In genomic region chr10:59885430-59886134, GRCh38 we compare ENCODE assay signal across 8 cellular contexts. TPM values are rescaled to one million over a fixed set of nuclear protein-coding genes. Genes with fewer than 3 reads are reported as not detected.
DNase-seq lines count a peak whose midpoint lies in the region; ATAC-seq and TF ChIP-seq lines count a peak whose summit lies in the region.

No MANE protein-coding gene starts in this region.

- no peak overlapping the region for H2BK120ac ChIP-seq in mesenchymal stem cell (ENCODE audit: low read depth, low read length)

- no peak overlapping the region for H3K18ac ChIP-seq in mesenchymal stem cell (ENCODE audit: low read depth in 1 of 2, low read length in 2 of 2)

- H3K14ac ChIP-seq in mesenchymal stem cell (ENCODE audit: low read length in 2 of 2), result no peak overlapping the region

- ATAC-seq in GM18867 (IDR thresholded peaks at IDR 0.05; ENCODE audit: unreplicated experiment) (peak; percentile 88), HG02623 (IDR thresholded peaks at IDR 0.05; ENCODE audit: unreplicated experiment) (peak; percentile 80), lower lobe of right lung (peak; percentile 50 to 71)

- no peak overlapping the region for H4K8ac ChIP-seq in mesenchymal stem cell (ENCODE audit: low read length)

- H3K9me3 ChIP-seq in lower lobe of right lung, result no peaks in the 10 kb centered on the region
- H3K9me3 ChIP-seq in mesenchymal stem cell (ENCODE audit: control insufficient read depth, low read length), result no peaks in the 10 kb centered on the region

- no peaks in the 10 kb centered on the region for H3K36me3 ChIP-seq in lower lobe of right lung
- peaks cover 15% of the 10 kb centered on the region in 2 experiments for H3K36me3 ChIP-seq in mesenchymal stem cell (ENCODE audit: control insufficient read depth in 1 of 2, insufficient read depth in 2 of 2, low read depth in 1 of 2, low read length in 2 of 2)

- no peak overlapping the region for H2AK5ac ChIP-seq in mesenchymal stem cell (ENCODE audit: low read length, severe bottlenecking)

- intact Hi-C loops in lower lobe of right lung (cut with DNase I), result no loop called here

- H3K79me1 ChIP-seq in mesenchymal stem cell (replicated peaks; ENCODE audit: low read length, poor library complexity, severe bottlenecking), result peaks cover 39% of the 10 kb centered on the region

- no peak overlapping the region for H3K23ac ChIP-seq in mesenchymal stem cell (ENCODE audit: low read length in 2 of 2)

- H4K91ac ChIP-seq in mesenchymal stem cell (ENCODE audit: low read length), result no peak overlapping the region

- peak; percentile 92 for DNase-seq in MV-4-11 (lab: John Stamatoyannopoulos, UW)
- DNase-seq in lower lobe of right lung, result no peak
- no peak for DNase-seq in HuH-7 (ENCODE audit: low spot score)
- DNase-seq in mesenchymal stem cell, result no peak
- DNase-seq in middle frontal gyrus (ENCODE audit: extremely low spot score, low spot score), result no peak
- no peak for DNase-seq in iPS-NIHi11 (ENCODE audit: low spot score)

- H3K4me3 ChIP-seq in lower lobe of right lung (no peak overlapping the region), mesenchymal stem cell (ENCODE audit: insufficient read depth in 1 of 2, low read depth in 1 of 2, low read length in 2 of 2) (no peak overlapping the region)

- no peak overlapping the region for H3K4me2 ChIP-seq in mesenchymal stem cell (ENCODE audit: low read length, poor library complexity, severe bottlenecking)

- H3K27me3 ChIP-seq in lower lobe of right lung (ENCODE audit: low read depth) (no peaks in the 10 kb centered on the region), mesenchymal stem cell (ENCODE audit: control insufficient read depth in 1 of 2, insufficient read depth in 1 of 2, low read length in 2 of 2) (no peaks in the 10 kb centered on the region)

- WGBS in mesenchymal stem cell, result 74% methylated on average over 6 of the region's 8 CpGs

- H3K4ac ChIP-seq in mesenchymal stem cell (ENCODE audit: low read depth in 1 of 2, low read length in 2 of 2), result no peak overlapping the region

- H2BK12ac ChIP-seq in mesenchymal stem cell (ENCODE audit: low read length in 2 of 2), result no peak overlapping the region

- no peak for TF ChIP-seq CTCF in lower lobe of right lung (IDR thresholded peaks at IDR 0.05)

- no peak overlapping the region for H2BK5ac ChIP-seq in mesenchymal stem cell (ENCODE audit: low read depth, low read length, poor library complexity, severe bottlenecking)

- peaks cover 48% of the 10 kb centered on the region for H3K4me1 ChIP-seq in lower lobe of right lung
- H3K4me1 ChIP-seq in mesenchymal stem cell (ENCODE audit: control insufficient read depth, insufficient read depth, low read depth, low read length), result peaks cover 3% of the 10 kb centered on the region

- no peak overlapping the region for H2BK15ac ChIP-seq in mesenchymal stem cell (ENCODE audit: low read depth, poor library complexity, severe bottlenecking)

- no peak overlapping the region for H3K27ac ChIP-seq in lower lobe of right lung
- H3K27ac ChIP-seq in mesenchymal stem cell (ENCODE audit: low read length, poor library complexity, severe bottlenecking), result no peak overlapping the region

- H3K9ac ChIP-seq in mesenchymal stem cell (ENCODE audit: low read length), result no peak overlapping the region

- H2AFZ ChIP-seq in mesenchymal stem cell (ENCODE audit: low read depth, low read length), result no peak overlapping the region

RNA-seq across cellular contexts. Expression of gene CCDC6, which starts 20.8 kb away (rescaled TPM):
- total RNA-seq in lower lobe of right lung, result 50.6 TPM
- polyA plus RNA-seq in mesenchymal stem cell (2013, experiment 1 of 2), result 29.8 TPM
- 30.0 TPM for polyA plus RNA-seq in mesenchymal stem cell (2013, experiment 2 of 2)
